Comparison of ENCODE assay signal across 1 cellular context in the genomic region with DNA sequence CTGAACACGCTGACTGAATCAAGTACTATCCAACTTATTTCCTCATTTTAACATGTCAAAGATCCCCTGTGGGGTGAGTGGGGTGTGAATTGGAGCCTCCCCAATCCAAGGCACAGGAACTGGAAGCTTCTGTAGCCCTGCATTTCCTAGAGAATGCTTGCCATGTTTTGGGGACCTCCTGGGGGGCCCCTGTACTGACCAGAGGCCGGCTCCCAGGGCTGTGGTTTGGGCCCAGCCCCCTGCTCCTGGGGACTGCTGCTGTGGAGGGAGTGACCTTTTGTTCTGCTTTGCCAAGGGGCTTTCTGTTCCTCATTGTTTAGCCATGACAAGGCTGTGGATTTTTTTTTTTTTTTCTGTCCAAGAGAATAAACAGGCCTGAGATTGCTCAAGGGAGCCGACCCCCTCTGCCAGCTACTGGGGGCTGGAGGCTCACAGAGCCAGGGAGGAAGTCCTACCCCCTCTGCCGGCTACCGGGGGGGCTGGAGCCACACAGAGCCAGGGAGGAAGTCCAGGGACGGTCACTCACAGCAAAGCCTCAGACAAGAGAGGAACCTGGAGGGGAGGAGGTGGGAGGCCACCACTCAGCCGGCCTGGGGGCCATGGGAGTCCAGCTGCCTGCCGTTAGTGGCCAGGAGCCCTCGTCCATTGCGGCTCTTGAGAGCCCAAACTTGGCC.
TF ChIP-seq lines count a peak whose summit lies in the region.

No MANE protein-coding gene starts in this region.

TF ChIP-seq in IMR-90, 13 proteins besides CTCF, POLR2A, EP300 and RAD21 (continued from another document):
- TF ChIP-seq MXI1 (IDR thresholded peaks at IDR 0.05; ENCODE audit: borderline replicate concordance, low read depth, low read length), result no peak
